Comparison of ENCODE assay signal across 1 cellular context in the genomic region with DNA sequence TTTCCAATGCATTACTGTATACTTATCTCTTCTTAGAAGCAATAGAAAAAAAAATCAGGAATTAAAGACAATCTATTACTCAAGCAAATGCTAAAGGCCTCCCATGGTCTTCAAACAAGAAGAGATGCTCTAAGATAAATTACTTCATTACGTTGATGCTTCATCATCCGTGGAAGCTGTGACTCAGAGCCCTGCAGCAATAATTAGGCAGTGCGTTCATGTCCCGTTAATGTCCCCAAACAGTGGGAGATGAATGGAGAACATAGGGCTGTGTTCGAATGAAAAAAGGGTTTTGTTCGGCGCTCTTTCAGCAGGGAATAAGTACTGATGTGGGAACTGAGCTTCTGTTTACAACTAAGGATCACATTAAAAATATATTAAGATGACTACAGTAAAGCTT.
TF ChIP-seq lines count a peak whose summit lies in the region.

No MANE protein-coding gene starts in this region.

TF ChIP-seq in GM23338, 12 proteins besides CTCF, POLR2A, EP300 and RAD21 (continued from another document):
- TF ChIP-seq, protein P1, sequence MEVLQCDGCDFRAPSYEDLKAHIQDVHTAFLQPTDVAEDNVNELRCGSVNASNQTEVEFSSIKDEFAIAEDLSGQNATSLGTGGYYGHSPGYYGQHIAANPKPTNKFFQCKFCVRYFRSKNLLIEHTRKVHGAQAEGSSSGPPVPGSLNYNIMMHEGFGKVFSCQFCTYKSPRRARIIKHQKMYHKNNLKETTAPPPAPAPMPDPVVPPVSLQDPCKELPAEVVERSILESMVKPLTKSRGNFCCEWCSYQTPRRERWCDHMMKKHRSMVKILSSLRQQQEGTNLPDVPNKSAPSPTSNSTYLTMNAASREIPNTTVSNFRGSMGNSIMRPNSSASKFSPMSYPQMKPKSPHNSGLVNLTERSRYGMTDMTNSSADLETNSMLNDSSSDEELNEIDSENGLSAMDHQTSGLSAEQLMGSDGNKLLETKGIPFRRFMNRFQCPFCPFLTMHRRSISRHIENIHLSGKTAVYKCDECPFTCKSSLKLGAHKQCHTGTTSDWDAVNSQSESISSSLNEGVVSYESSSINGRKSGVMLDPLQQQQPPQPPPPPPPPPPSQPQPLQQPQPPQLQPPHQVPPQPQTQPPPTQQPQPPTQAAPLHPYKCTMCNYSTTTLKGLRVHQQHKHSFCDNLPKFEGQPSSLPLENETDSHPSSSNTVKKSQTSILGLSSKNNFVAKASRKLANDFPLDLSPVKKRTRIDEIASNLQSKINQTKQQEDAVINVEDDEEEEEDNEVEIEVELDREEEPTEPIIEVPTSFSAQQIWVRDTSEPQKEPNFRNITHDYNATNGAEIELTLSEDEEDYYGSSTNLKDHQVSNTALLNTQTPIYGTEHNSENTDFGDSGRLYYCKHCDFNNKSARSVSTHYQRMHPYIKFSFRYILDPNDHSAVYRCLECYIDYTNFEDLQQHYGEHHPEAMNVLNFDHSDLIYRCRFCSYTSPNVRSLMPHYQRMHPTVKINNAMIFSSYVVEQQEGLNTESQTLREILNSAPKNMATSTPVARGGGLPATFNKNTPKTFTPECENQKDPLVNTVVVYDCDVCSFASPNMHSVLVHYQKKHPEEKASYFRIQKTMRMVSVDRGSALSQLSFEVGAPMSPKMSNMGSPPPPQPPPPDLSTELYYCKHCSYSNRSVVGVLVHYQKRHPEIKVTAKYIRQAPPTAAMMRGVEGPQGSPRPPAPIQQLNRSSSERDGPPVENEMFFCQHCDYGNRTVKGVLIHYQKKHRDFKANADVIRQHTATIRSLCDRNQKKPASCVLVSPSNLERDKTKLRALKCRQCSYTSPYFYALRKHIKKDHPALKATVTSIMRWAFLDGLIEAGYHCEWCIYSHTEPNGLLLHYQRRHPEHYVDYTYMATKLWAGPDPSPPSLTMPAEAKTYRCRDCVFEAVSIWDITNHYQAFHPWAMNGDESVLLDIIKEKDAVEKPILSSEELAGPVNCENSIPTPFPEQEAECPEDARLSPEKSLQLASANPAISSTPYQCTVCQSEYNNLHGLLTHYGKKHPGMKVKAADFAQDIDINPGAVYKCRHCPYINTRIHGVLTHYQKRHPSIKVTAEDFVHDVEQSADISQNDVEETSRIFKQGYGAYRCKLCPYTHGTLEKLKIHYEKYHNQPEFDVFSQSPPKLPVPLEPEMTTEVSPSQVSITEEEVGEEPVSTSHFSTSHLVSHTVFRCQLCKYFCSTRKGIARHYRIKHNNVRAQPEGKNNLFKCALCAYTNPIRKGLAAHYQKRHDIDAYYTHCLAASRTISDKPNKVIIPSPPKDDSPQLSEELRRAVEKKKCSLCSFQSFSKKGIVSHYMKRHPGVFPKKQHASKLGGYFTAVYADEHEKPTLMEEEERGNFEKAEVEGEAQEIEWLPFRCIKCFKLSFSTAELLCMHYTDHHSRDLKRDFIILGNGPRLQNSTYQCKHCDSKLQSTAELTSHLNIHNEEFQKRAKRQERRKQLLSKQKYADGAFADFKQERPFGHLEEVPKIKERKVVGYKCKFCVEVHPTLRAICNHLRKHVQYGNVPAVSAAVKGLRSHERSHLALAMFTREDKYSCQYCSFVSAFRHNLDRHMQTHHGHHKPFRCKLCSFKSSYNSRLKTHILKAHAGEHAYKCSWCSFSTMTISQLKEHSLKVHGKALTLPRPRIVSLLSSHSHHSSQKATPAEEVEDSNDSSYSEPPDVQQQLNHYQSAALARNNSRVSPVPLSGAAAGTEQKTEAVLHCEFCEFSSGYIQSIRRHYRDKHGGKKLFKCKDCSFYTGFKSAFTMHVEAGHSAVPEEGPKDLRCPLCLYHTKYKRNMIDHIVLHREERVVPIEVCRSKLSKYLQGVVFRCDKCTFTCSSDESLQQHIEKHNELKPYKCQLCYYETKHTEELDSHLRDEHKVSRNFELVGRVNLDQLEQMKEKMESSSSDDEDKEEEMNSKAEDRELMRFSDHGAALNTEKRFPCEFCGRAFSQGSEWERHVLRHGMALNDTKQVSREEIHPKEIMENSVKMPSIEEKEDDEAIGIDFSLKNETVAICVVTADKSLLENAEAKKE (CRISPR knock-in tag; IDR thresholded peaks at IDR 0.05): no peak
- TF ChIP-seq POLR2AphosphoS5 (IDR thresholded peaks at IDR 0.05; ENCODE audit: low read depth) (no peak), EZH2 (IDR thresholded peaks at IDR 0.05; ENCODE audit: low read depth, unreplicated experiment) (no peak)
